9 cellular contexts compared by ENCODE assay signal in genomic region chr6:44010411-44011349, GRCh38.
DNase-seq lines count a peak whose midpoint lies in the region; ATAC-seq and TF ChIP-seq lines count a peak whose summit lies in the region.
"Had no signal": no experiment of that assay in that cellular context is flagged by ENCODE, and none has a peak within 500 bp of the region (broad histone marks: within the 10 kb centered on the region; RNA-seq: fewer than 3 reads in every experiment).

No MANE protein-coding gene starts in this region.

- peaks cover 46% of the 10 kb centered on the region for H3K4me1 Mint-ChIP-seq in HFFc6 (ENCODE audit: low read depth)

- DNase-seq in A172 (ENCODE audit: low spot score): peak; percentile 97
- DNase-seq in HFFc6: peak; percentile 98
- DNase-seq in T1000 (lab: John Stamatoyannopoulos, UW): peak; percentile 88
- DNase-seq in left ventricle myocardium inferior: peak; percentile 51
- DNase-seq in SHP77 (lab: John Stamatoyannopoulos, UW): no peak
- no peak for DNase-seq in activated CD4-positive, alpha-beta T cell treated with anti-CD3 and anti-CD28 coated beads for 1 hour
- DNase-seq in OCI-M1 (lab: John Stamatoyannopoulos, UW): no peak

- peaks cover 3% of the 10 kb centered on the region for H3K27me3 ChIP-seq in left ventricle myocardium inferior (ENCODE audit: low read depth)
- H3K27me3 ChIP-seq: hepatocyte had no signal

- peak overlapping the region; percentile 55 for H3K4me3 Mint-ChIP-seq in HFFc6

- H3K27ac ChIP-seq in left ventricle myocardium inferior (replicated peaks): peak overlapping the region; percentile 92
- H3K27ac ChIP-seq: hepatocyte had no signal

- H3K4me3 ChIP-seq in left ventricle myocardium inferior: peak overlapping the region; percentile 33
- H3K4me3 ChIP-seq: hepatocyte had no signal

- no peaks in the 10 kb centered on the region for H3K36me3 ChIP-seq in left ventricle myocardium inferior

- H3K9me3 Mint-ChIP-seq in HFFc6: peaks cover 15% of the 10 kb centered on the region

- no peak for ATAC-seq in HG03521 (IDR thresholded peaks at IDR 0.05; ENCODE audit: unreplicated experiment)

- H3K27ac Mint-ChIP-seq in HFFc6: peak overlapping the region; percentile 92

- H3K4me1 ChIP-seq in left ventricle myocardium inferior: peaks cover 36% of the 10 kb centered on the region

- peak; percentile 33; the same call in 1 of the 2 replicates for TF ChIP-seq CTCF in HFFc6 (IDR thresholded peaks at IDR 0.05)
- TF ChIP-seq CTCF in left ventricle myocardium inferior (IDR thresholded peaks at IDR 0.05; ENCODE audit: borderline replicate concordance): no peak

- H3K27me3 Mint-ChIP-seq in HFFc6 (ENCODE audit: insufficient read depth): peaks cover 3% of the 10 kb centered on the region; the same call in 1 of the 2 replicates

- no peaks in the 10 kb centered on the region for H3K9me3 ChIP-seq in left ventricle myocardium inferior (replicated peaks)

- peaks cover 12% of the 10 kb centered on the region for H3K36me3 Mint-ChIP-seq in HFFc6 (ENCODE audit: low read depth)

- intact Hi-C loops in left ventricle myocardium inferior (cut with micrococcal nuclease): no loop called here

Comparison
In these comparisons a context has a peak if more than half of its experiments do, and no peak if none do; other contexts are left out.
1. DNase-seq: peak in A172 (single experiment), HFFc6 (single experiment), T1000 (single experiment) and left ventricle myocardium inferior (single experiment); none in SHP77 (0 of 2), activated CD4-positive, alpha-beta T cell treated with anti-CD3 and anti-CD28 coated beads for 1 hour (single experiment) and OCI-M1 (single experiment).